ENCODE assay signal across 8 cellular contexts in the genomic region with DNA sequence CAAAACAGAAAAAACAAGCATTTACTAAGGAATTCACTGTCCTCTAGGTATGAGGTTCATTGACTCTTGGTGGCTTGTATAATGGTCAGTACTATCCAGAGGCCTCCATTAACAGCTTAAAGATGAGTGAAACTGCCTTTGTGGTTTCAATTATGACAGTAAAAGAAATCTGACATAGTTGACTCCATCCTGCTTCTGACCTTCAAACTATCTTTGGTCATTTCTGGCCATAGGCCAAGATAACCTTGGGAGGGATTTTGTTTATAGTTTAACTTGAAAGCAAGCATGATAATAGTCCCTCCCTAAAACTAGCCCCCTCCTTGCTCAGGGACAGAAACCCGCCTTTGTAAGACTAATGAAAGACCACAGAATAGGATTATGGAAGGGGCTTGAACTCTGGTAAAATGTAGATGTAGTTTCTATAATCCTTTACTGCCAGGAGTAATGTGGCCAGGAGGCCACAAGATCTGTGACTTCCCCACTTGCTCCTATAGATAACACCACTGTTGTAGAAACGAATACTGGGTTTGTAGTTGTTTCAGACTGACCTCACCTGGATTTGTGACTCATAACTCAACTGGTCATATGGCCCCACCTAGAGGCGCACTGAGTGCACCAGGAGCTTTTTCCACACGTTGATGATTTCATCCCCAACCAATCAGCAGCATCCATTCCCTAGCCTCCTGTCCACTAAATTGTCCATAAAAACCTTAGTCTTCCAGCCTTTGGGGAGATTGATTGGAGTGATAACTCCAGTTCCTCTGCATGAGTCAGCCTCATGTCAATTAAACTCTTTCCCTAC. TPM values are rescaled to one million over a fixed set of nuclear protein-coding genes. Genes with fewer than 3 reads are reported as not detected.
A peak's percentile ranks its signal among the peaks of the same experiment; 100 is the strongest.
DNase-seq lines count a peak whose midpoint lies in the region; ATAC-seq, FAIRE-seq and TF ChIP-seq lines count a peak whose summit lies in the region.

No MANE protein-coding gene starts in this region.

- H3K27me3 ChIP-seq in KMS-11 (ENCODE audit: insufficient read depth, low read depth) (no peaks in the 10 kb centered on the region), heart left ventricle (no peaks in the 10 kb centered on the region), thyroid gland (no peaks in the 10 kb centered on the region)

- DNase-seq in stimulated activated CD4-positive, alpha-beta T cell treated with anti-CD3 and anti-CD28 coated beads, Interleukin-15, amount 100 ng/mL, for 24 hours, result peak; percentile 35
- no peak for DNase-seq in stimulated activated CD4-positive, alpha-beta T cell treated with anti-CD3 and anti-CD28 coated beads, Interleukin-4, amount 100 ng/mL, for 1 hour
- DNase-seq in H54 (ENCODE audit: insufficient read length, low spot score), result no peak
- peak; percentile 7 to 25 for DNase-seq in activated CD4-positive, alpha-beta T cell treated with anti-CD3 and anti-CD28 coated beads for 4 hours
- no peak for DNase-seq in heart left ventricle
- DNase-seq in thyroid gland, result peak; percentile 62 to 70
- DNase-seq in sciatic nerve (ENCODE audit: low spot score), result no peak

- intact Hi-C loops in heart left ventricle (cut with DNase I) (loop anchor here in 3 of 10 donors (5.0 to 10.0 kb wide), 4 partner anchors 267 to 407 kb away; a partner anchor contains a TSS), thyroid gland (cut with DNase I) (no loop called here), sciatic nerve (cut with DNase I) (no loop called here)

- FAIRE-seq in H54 (lab: Jason Lieb, UNC), result peak; percentile 45

- no peak overlapping the region for H2AFZ ChIP-seq in KMS-11 (ENCODE audit: low read depth)

- H3K9me3 ChIP-seq in heart left ventricle (peaks cover 0 to 5% (median 0%) of the 10 kb centered on the region in 12 donors), thyroid gland (no peaks in the 10 kb centered on the region)

- TF ChIP-seq POLR2A in H54 (IDR thresholded peaks at IDR 0.05; ENCODE audit: low read depth, low read length) (no peak), heart left ventricle (IDR thresholded peaks at IDR 0.05) (no peak), thyroid gland (IDR thresholded peaks at IDR 0.05) (no peak)

- H4K20me1 ChIP-seq in KMS-11 (ENCODE audit: insufficient read depth), result no peaks in the 10 kb centered on the region

- 48 to 74% (median 53%) methylated on average over 3 to 4 of the region's 4 CpGs for WGBS in heart left ventricle, 4 donors
- WGBS in thyroid gland, 2 donors, result 60 to 62% methylated on average over 4 of the region's 4 CpGs

- TF ChIP-seq CTCF in KMS-11 (conservative IDR thresholded peaks at IDR 0.05; ENCODE audit: low read depth, low read length) (peak; percentile 34; the same call in 1 of the 2 replicates), heart left ventricle (IDR thresholded peaks at IDR 0.05) (peak; percentile 13 to 57 (median 40)), thyroid gland (IDR thresholded peaks at IDR 0.05) (peak in 4 of 6 experiments; percentile 45 to 69 (median 50))

- no peak overlapping the region for H3K4me3 ChIP-seq in KMS-11 (IDR thresholded peaks at IDR 0.05; ENCODE audit: insufficient read depth, low read depth, low read length)
- no peak overlapping the region for H3K4me3 ChIP-seq in heart left ventricle
- no peak overlapping the region for H3K4me3 ChIP-seq in thyroid gland (replicated peaks in 1 of 3)

- peaks cover 4% of the 10 kb centered on the region for H3K4me1 ChIP-seq in KMS-11 (ENCODE audit: low read depth, poor library complexity, severe bottlenecking)
- H3K4me1 ChIP-seq in heart left ventricle, result peaks cover 0 to 13% (median 0%) of the 10 kb centered on the region in 12 donors
- H3K4me1 ChIP-seq in thyroid gland, result peaks cover 16 to 18% of the 10 kb centered on the region in 2 donors

- H3K36me3 ChIP-seq in KMS-11 (ENCODE audit: insufficient read depth) (no peaks in the 10 kb centered on the region), heart left ventricle (no peaks in the 10 kb centered on the region), thyroid gland (no peaks in the 10 kb centered on the region)

- no peak overlapping the region for H3K9ac ChIP-seq in KMS-11

- no peak overlapping the region for H3K4me2 ChIP-seq in KMS-11

- H3K27ac ChIP-seq in KMS-11 (no peak overlapping the region), heart left ventricle (no peak overlapping the region), thyroid gland (no peak overlapping the region)

- peak; percentile 32 to 75 (median 68) for ATAC-seq in heart left ventricle
- ATAC-seq in sciatic nerve, result no peak

- no peaks in the 10 kb centered on the region for H3K79me2 ChIP-seq in KMS-11 (ENCODE audit: insufficient read depth, low read depth)

RNA-seq across cellular contexts. Expression of a gene that starts 8.6 kb away (rescaled TPM):
- total RNA-seq in heart left ventricle (10 to 100 TPM; 10.3 to 28.3 (median 17.4) TPM), thyroid gland (10 to 100 TPM; 42.2 to 53.0 (median 44.5) TPM), sciatic nerve (23.8 TPM)
- polyA plus RNA-seq in heart left ventricle, result 1 to 10 TPM; 5.2 to 7.3 TPM

Comparison
In these comparisons a context has a peak if more than half of its experiments do, and no peak if none do; other contexts are left out.
1. DNase-seq: peak in stimulated activated CD4-positive, alpha-beta T cell treated with anti-CD3 and anti-CD28 coated beads, Interleukin-15, amount 100 ng/mL, for 24 hours (single experiment), activated CD4-positive, alpha-beta T cell treated with anti-CD3 and anti-CD28 coated beads for 4 hours (2 of 2) and thyroid gland (2 of 2); none in stimulated activated CD4-positive, alpha-beta T cell treated with anti-CD3 and anti-CD28 coated beads, Interleukin-4, amount 100 ng/mL, for 1 hour (single experiment), H54 (single experiment), heart left ventricle (0 of 5) and sciatic nerve (single experiment).
2. Peak in every context shown above with its lines, with median percentiles within 50 percentile points of each other: CTCF ChIP-seq.